In genomic region chr2:69386789-69387734, GRCh38 we compare ENCODE assay signal across 8 cellular contexts. TPM values are rescaled to one million over a fixed set of nuclear protein-coding genes. Genes with fewer than 3 reads are reported as not detected.
DNase-seq lines count a peak whose midpoint lies in the region; ATAC-seq, FAIRE-seq and TF ChIP-seq lines count a peak whose summit lies in the region.

Gene GFPT1, minus strand, starts transcription at chr2:69387227. Its CDS starts 156 bp downstream, at chr2:69387071.

- intact Hi-C loops in cardiac septum (cut with DNase I) = loop anchor here (5.0 kb wide), 1 partner anchor 50 kb away; the partner anchor contains the start of gene NFU1
- intact Hi-C loops in posterior cingulate gyrus (cut with DNase I) = loop anchor here (1.0 to 10.0 kb wide), 2 partner anchors 50 to 258 kb away; partner anchors contain the start of genes AAK1 and NFU1

- no peak within 1 kb of the TSS for H3K27ac ChIP-seq in adipose tissue (ENCODE audit: low read depth, low read length)

- TF ChIP-seq CTCF in type B pancreatic cell (conservative IDR thresholded peaks at IDR 0.05) = no peak

- peak within 1 kb of the TSS; percentile 80 to 87 (median 84) for H3K4me3 Mint-ChIP-seq in T-cell
- H3K4me3 Mint-ChIP-seq in type B pancreatic cell = peak within 1 kb of the TSS; percentile 96

- no peaks in the 10 kb centered on the region for H3K9me3 Mint-ChIP-seq in T-cell
- H3K9me3 Mint-ChIP-seq in type B pancreatic cell = no peaks in the 10 kb centered on the region

- peak; percentile 80 for TF ChIP-seq POLR2A in GM12891 (IDR thresholded peaks at IDR 0.05; ENCODE audit: low read depth, low read length)

- H3K27ac Mint-ChIP-seq in T-cell (peak within 1 kb of the TSS; percentile 67 to 85), type B pancreatic cell (peak within 1 kb of the TSS; percentile 97)

- H3K36me3 Mint-ChIP-seq in T-cell = peaks cover 7% of the 10 kb centered on the region
- H3K36me3 Mint-ChIP-seq in type B pancreatic cell = peaks cover 12% of the 10 kb centered on the region

- CTCF ChIA-PET in T-cell (lab: Charles Lee) = interaction anchor here in 1 of 2 donors (1.0 to 1.8 kb wide), 3 partner anchors 10 to 336 kb away, joined by 4 to 8 read pairs (median 5); partner anchors contain the start of gene NFU1

- 0 to 1% (median 0%) methylated on average over 70 to 97 of the region's 97 CpGs for WGBS in adipose tissue, 3 donors

- no peaks in the 10 kb centered on the region for H3K27me3 Mint-ChIP-seq in T-cell
- no peaks in the 10 kb centered on the region for H3K27me3 Mint-ChIP-seq in type B pancreatic cell

- ATAC-seq in HG02840 (IDR thresholded peaks at IDR 0.05; ENCODE audit: low FRiP score, unreplicated experiment) = peak; percentile 84
- peak; percentile 95 to 99 (median 96) for ATAC-seq in T-cell (replicated peaks in 1 of 4)

- FAIRE-seq in GM12891 (lab: Jason Lieb, UNC) = peak; percentile 95

- H3K4me1 Mint-ChIP-seq in T-cell (peaks cover 43 to 49% (median 46%) of the 10 kb centered on the region in 3 donors), type B pancreatic cell (ENCODE audit: unreplicated experiment) (peaks cover 43% of the 10 kb centered on the region)

- DNase-seq in GM12891 (ENCODE audit: insufficient read length, low spot score) (peak; percentile 82), NCI-H1436 treated with DMSO at 0.1 percent for 48 hours (lab: John Stamatoyannopoulos, UW) (peak; percentile 47), T-cell (peak; percentile 80 to 95 (median 89)), cardiac septum (ENCODE audit: low spot score) (peak; percentile 97), posterior cingulate gyrus (peak; percentile 84 to 99 (median 92)), type B pancreatic cell (ENCODE audit: extremely low spot score, unreplicated experiment) (peak; percentile 94)

- POLR2A ChIA-PET in T-cell (lab: Charles Lee) = interaction anchor here in 1 of 2 donors (0.5 to 1.0 kb wide), 2 partner anchors 46 to 48 kb away, joined by 3 to 5 read pairs; no protein-coding TSS in a partner anchor

TF ChIP-seq in GM12891, 5 proteins besides CTCF, POLR2A, EP300 and RAD21:
- TF ChIP-seq SPI1 (IDR thresholded peaks at IDR 0.05; ENCODE audit: low read depth, low read length) (no peak), TAF1 (IDR thresholded peaks at IDR 0.05; ENCODE audit: low read depth, low read length) (peak; percentile 59; the same call in 1 of the 2 replicates), POLR2AphosphoS5 (IDR thresholded peaks at IDR 0.05; ENCODE audit: low read depth, low read length) (peak; percentile 65)

RNA-seq across cellular contexts. Expression of gene GFPT1, which starts in this region (rescaled TPM):
- polyA plus RNA-seq in GM12891 (2012; ENCODE audit: low read depth, missing spikeins) = 10.6 TPM
- total RNA-seq in T-cell (10 to 100 TPM; 14.9 to 22.1 (median 19.8) TPM), cardiac septum (85.7 TPM), type B pancreatic cell (ENCODE audit: low replicate concordance) (46.0 and 83.6 TPM in 2 replicates)
- 10 to 100 TPM; 13.3 to 35.2 (median 23.1) TPM for polyA plus RNA-seq in adipose tissue

Comparison
In these comparisons a context has a peak if more than half of its experiments do, and no peak if none do; other contexts are left out.
1. DNase-seq: peak in every context shown above with its lines; median percentile 97 in cardiac septum; 94 in type B pancreatic cell; 92 in posterior cingulate gyrus; 89 in T-cell; 82 in GM12891; 47 in NCI-H1436 treated with DMSO at 0.1 percent for 48 hours.